In the genomic region with DNA sequence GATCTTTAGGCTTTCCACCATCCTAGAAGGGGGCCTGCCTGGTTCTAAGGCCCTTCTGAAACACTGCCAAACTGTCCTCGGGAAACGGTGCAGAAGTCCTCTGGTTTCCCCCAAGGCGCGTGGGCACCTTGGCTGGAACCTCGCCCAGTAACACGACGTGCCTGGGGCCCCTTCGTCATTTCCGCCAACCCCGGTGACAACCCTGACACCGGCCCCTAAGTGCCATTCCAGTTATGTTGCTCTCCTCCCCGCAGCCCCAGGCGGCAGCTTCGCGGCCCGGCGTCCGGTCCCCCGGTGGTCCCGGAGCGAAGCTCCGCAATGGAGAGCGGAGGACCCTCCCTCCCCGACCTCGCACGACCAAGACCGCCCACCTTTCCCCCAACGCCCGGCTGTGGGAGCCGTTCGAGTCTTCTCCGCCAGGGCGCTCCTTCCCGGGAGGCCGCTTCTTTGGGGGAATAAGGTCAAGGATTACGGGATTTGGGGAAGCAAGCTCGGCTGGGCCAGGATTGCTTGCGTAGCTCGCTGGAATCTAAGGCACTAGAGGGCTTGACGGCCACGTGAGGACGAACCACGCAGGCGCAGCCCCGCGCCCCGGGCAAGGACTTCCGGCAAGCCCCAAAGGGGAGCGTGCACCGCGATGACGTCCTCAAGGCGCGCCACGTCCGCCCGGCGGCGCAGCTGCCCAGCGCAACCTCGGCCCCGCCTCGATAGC, we compare ENCODE assay signal across 8 cellular contexts. TPM values are rescaled to one million over a fixed set of nuclear protein-coding genes. Genes with fewer than 3 reads are reported as not detected.
DNase-seq lines count a peak whose midpoint lies in the region; ATAC-seq and TF ChIP-seq lines count a peak whose summit lies in the region.

No MANE protein-coding gene starts in this region.

- H4K8ac ChIP-seq in trophoblast cell (ENCODE audit: low read depth, low read length): peak overlapping the region; percentile 92

- H3K27ac ChIP-seq in SU-DHL-6 (ENCODE audit: low read depth, low read length) (peak overlapping the region; percentile 83), heart left ventricle (peak overlapping the region; percentile 95 to 100 (median 99)), trophoblast cell (ENCODE audit: low read depth, low read length) (peak overlapping the region; percentile 97), transverse colon (peak overlapping the region; percentile 94 to 100 (median 99))

- intact Hi-C loops in heart left ventricle (cut with DNase I) (loop anchor here in 8 of 10 donors (1.0 to 10.0 kb wide), 8 partner anchors 12 to 302 kb away; a partner anchor contains a TSS), transverse colon (cut with DNase I; ENCODE audit: low total_unique reads) (loop anchor here (10.0 kb wide), 2 partner anchors 52 to 102 kb away; a partner anchor contains a TSS)

- in situ Hi-C loops in transverse colon (cut with MboI; ENCODE audit: low pct_ligation_motif_present in 1 of 4, low pct_unique_long_range_greater_than_20kb in 1 of 4, low sequenced_read_pairs in 3 of 4): no loop called here

- no peak overlapping the region for H2BK12ac ChIP-seq in trophoblast cell (ENCODE audit: low read length)

- H3K79me1 ChIP-seq in trophoblast cell (ENCODE audit: low read length): peaks cover 15% of the 10 kb centered on the region

- H3K4me1 ChIP-seq in adipocyte (ENCODE audit: control insufficient read depth, insufficient read depth, low read length): peaks cover 35% of the 10 kb centered on the region
- peaks cover 8 to 59% (median 49%) of the 10 kb centered on the region in 12 donors for H3K4me1 ChIP-seq in heart left ventricle
- H3K4me1 ChIP-seq in trophoblast cell (ENCODE audit: control insufficient read depth in 1 of 2, insufficient read depth in 2 of 2, low read length in 2 of 2): peaks cover 6 to 13% of the 10 kb centered on the region in 2 experiments
- H3K4me1 ChIP-seq in transverse colon: peaks cover 24 to 51% (median 42%) of the 10 kb centered on the region in 4 donors

- H3F3A ChIP-seq in SU-DHL-6 (ENCODE audit: insufficient read depth): peaks cover 6% of the 10 kb centered on the region; the same call in 1 of the 2 replicates

- peak overlapping the region; percentile 77 for H2AFZ ChIP-seq in SU-DHL-6 (ENCODE audit: low read depth, low read length, severe bottlenecking)
- H2AFZ ChIP-seq in trophoblast cell (ENCODE audit: insufficient read depth, low read length, poor library complexity): peak overlapping the region; percentile 86

- peak overlapping the region; percentile 95 for H3K9ac ChIP-seq in SU-DHL-6 (ENCODE audit: low read length)
- peak overlapping the region; percentile 100 for H3K9ac ChIP-seq in adipocyte (ENCODE audit: low read length)
- peak overlapping the region; percentile 76 for H3K9ac ChIP-seq in trophoblast cell (ENCODE audit: low read length)

- H3K4ac ChIP-seq in trophoblast cell (ENCODE audit: low read depth, low read length): peak overlapping the region; percentile 77

- H3K27me3 ChIP-seq in SU-DHL-6 (ENCODE audit: low read length): no peaks in the 10 kb centered on the region
- no peaks in the 10 kb centered on the region for H3K27me3 ChIP-seq in adipocyte (replicated peaks; ENCODE audit: control insufficient read depth, insufficient read depth, low read length)
- H3K27me3 ChIP-seq in heart left ventricle: no peaks in the 10 kb centered on the region
- H3K27me3 ChIP-seq in trophoblast cell (ENCODE audit: insufficient read depth, low read length): no peaks in the 10 kb centered on the region
- H3K27me3 ChIP-seq in transverse colon: no peaks in the 10 kb centered on the region

- 0 to 1% (median 0%) methylated on average over 20 to 63 of the region's 63 CpGs for WGBS in heart left ventricle, 4 donors
- no CpG with 5 or more reads among the region's 63 CpGs for WGBS in trophoblast cell (ENCODE audit: extremely low coverage, insufficient coverage, insufficient read length)
- 1% methylated on average over 37 of the region's 63 CpGs; no CpG with 5 or more reads in 1 of the 2 donors for WGBS in transverse colon (ENCODE audit: low coverage in 1 of 2), 2 donors

- DNase-seq in GM12865 (ENCODE audit: low read depth) (peak; percentile 99), NCI-H1417 (lab: John Stamatoyannopoulos, UW) (peak; percentile 92 to 98 (median 96)), adipocyte (ENCODE audit: low read depth) (peak; percentile 98), heart left ventricle (peak; percentile 98 to 99 (median 99)), trophoblast cell (peak; percentile 98 to 99), transverse colon (peak; percentile 98)

- peak overlapping the region; percentile 63 for H3K18ac ChIP-seq in trophoblast cell (ENCODE audit: low read length)

- H3K9me3 ChIP-seq in SU-DHL-6 (ENCODE audit: insufficient read depth, low read length) (no peaks in the 10 kb centered on the region), adipocyte (ENCODE audit: control insufficient read depth, low read length) (no peaks in the 10 kb centered on the region), heart left ventricle (no peaks in the 10 kb centered on the region), trophoblast cell (ENCODE audit: insufficient read depth, low read depth, low read length) (no peaks in the 10 kb centered on the region), transverse colon (no peaks in the 10 kb centered on the region)

- peak overlapping the region; percentile 31 for H2AK5ac ChIP-seq in trophoblast cell (ENCODE audit: low read length)

- H3K4me2 ChIP-seq in SU-DHL-6 (ENCODE audit: low read depth, low read length, poor library complexity, severe bottlenecking) (peak overlapping the region; percentile 81), trophoblast cell (ENCODE audit: low read length) (peak overlapping the region; percentile 96)

- H3K4me3 ChIP-seq in GM12865 (ENCODE audit: low read depth, low read length): peak overlapping the region; percentile 90
- peak overlapping the region; percentile 88 for H3K4me3 ChIP-seq in SU-DHL-6 (ENCODE audit: insufficient read depth, low read length, poor library complexity, severe bottlenecking)
- H3K4me3 ChIP-seq in adipocyte (ENCODE audit: low read length): peak overlapping the region; percentile 87
- H3K4me3 ChIP-seq in heart left ventricle: peak overlapping the region; percentile 52 to 98 (median 82)
- H3K4me3 ChIP-seq in trophoblast cell (ENCODE audit: low read depth, low read length): peak overlapping the region; percentile 92
- H3K4me3 ChIP-seq in transverse colon: peak overlapping the region; percentile 52 to 87 (median 86)

- no peak for TF ChIP-seq CTCF in GM12865 (IDR thresholded peaks at IDR 0.05; ENCODE audit: insufficient read depth, low read depth, low read length, missing control alignments)
- TF ChIP-seq CTCF in SU-DHL-6 (IDR thresholded peaks at IDR 0.05; ENCODE audit: insufficient read depth, low read length, poor library complexity, severe bottlenecking): no peak
- no peak for TF ChIP-seq CTCF in heart left ventricle (IDR thresholded peaks at IDR 0.05)
- peak in 2 of 5 experiments; percentile 24 to 30 for TF ChIP-seq CTCF in transverse colon (IDR thresholded peaks at IDR 0.05)

- TF ChIP-seq POLR2A in heart left ventricle (IDR thresholded peaks at IDR 0.05) (peak in 1 of 2 donors; percentile 69), transverse colon (IDR thresholded peaks at IDR 0.05) (peak; percentile 82)

- peak; percentile 72 for ATAC-seq in HG02759 (IDR thresholded peaks at IDR 0.05; ENCODE audit: unreplicated experiment)
- peak; percentile 79 to 87 (median 84) for ATAC-seq in heart left ventricle

- peak overlapping the region; percentile 99 for H4K91ac ChIP-seq in trophoblast cell (ENCODE audit: low read depth, low read length)

- peak overlapping the region; percentile 94 for H2BK120ac ChIP-seq in trophoblast cell (ENCODE audit: insufficient read depth, low read length, poor library complexity)

- peak overlapping the region; percentile 95 for H4K12ac ChIP-seq in trophoblast cell (ENCODE audit: low read depth, low read length)

- peak; percentile 64 for TF ChIP-seq EP300 in transverse colon (IDR thresholded peaks at IDR 0.05; ENCODE audit: low read depth)

- H2BK5ac ChIP-seq in trophoblast cell (ENCODE audit: low read depth, low read length, poor library complexity): peak overlapping the region; percentile 77

- no peaks in the 10 kb centered on the region for H3K9me2 ChIP-seq in SU-DHL-6 (replicated peaks; ENCODE audit: insufficient read depth, low read length)

- H3K23ac ChIP-seq in trophoblast cell (ENCODE audit: low read length): no peak overlapping the region

- H3K14ac ChIP-seq in trophoblast cell (ENCODE audit: low read length): peak overlapping the region; percentile 88

- no peaks in the 10 kb centered on the region for H4K20me1 ChIP-seq in SU-DHL-6 (ENCODE audit: low read depth, low read length)

- H3K79me2 ChIP-seq in SU-DHL-6 (ENCODE audit: insufficient read depth, low read length): peaks cover 12% of the 10 kb centered on the region
- peaks cover 13% of the 10 kb centered on the region for H3K79me2 ChIP-seq in trophoblast cell (ENCODE audit: control insufficient read depth, insufficient read depth, low read length, poor library complexity)

- no peaks in the 10 kb centered on the region for H3K36me3 ChIP-seq in SU-DHL-6 (ENCODE audit: low read length)
- H3K36me3 ChIP-seq in adipocyte (ENCODE audit: control insufficient read depth, insufficient read depth, low read length, severe bottlenecking): peaks cover 15% of the 10 kb centered on the region
- peaks cover 0 to 28% (median 22%) of the 10 kb centered on the region in 9 donors for H3K36me3 ChIP-seq in heart left ventricle
- peaks cover 15 to 32% of the 10 kb centered on the region in 2 experiments for H3K36me3 ChIP-seq in trophoblast cell (ENCODE audit: control insufficient read depth in 1 of 2, insufficient read depth in 2 of 2, low read length in 2 of 2)
- peaks cover 0 to under 1% (median 0%) of the 10 kb centered on the region in 4 donors for H3K36me3 ChIP-seq in transverse colon

RNA-seq across cellular contexts. Expression of a gene that starts 0.6 kb away (rescaled TPM):
- total RNA-seq in heart left ventricle (100 to 1,000 TPM; 132 to 247 (median 158) TPM), transverse colon (100 to 1,000 TPM; 151 to 309 (median 198) TPM)
- polyA plus RNA-seq in heart left ventricle: 100 to 1,000 TPM in 1 of 2 donors, 10 to 100 TPM in 1; 58.2 to 207 TPM
- polyA plus RNA-seq in trophoblast cell (2013): 79.1 and 82.8 TPM in 2 replicates

RNA-seq across cellular contexts. Expression of a gene that starts 29.0 kb away (rescaled TPM):
- 10 to 100 TPM; 44.0 to 65.4 (median 55.6) TPM for total RNA-seq in heart left ventricle
- 10 to 100 TPM; 83.3 to 99.3 TPM for polyA plus RNA-seq in heart left ventricle
- polyA plus RNA-seq in trophoblast cell (2013): 39.2 and 40.8 TPM in 2 replicates
- 10 to 100 TPM; 31.0 to 57.1 (median 33.9) TPM for total RNA-seq in transverse colon

RNA-seq across cellular contexts. Expression of a gene that starts 30.9 kb away (rescaled TPM):
- total RNA-seq in heart left ventricle (under 1 TPM in 7 of 9 donors, not detected in 2; 0.07 to 0.35 (median 0.20) TPM), transverse colon (1 to 10 TPM; 2.3 to 8.4 (median 3.1) TPM)
- under 1 TPM; 0.19 to 0.30 TPM for polyA plus RNA-seq in heart left ventricle
- polyA plus RNA-seq in trophoblast cell (2013): 0.22 and 0.40 TPM in 2 replicates

RNA-seq across cellular contexts. Expression of a gene that starts 54.1 kb away (rescaled TPM):
- total RNA-seq in heart left ventricle (1 to 10 TPM in 2 of 9 donors, under 1 TPM in 5, not detected in 2; 0.10 to 1.6 (median 0.36) TPM), transverse colon (10 to 100 TPM; 14.8 to 89.0 (median 16.6) TPM)
- polyA plus RNA-seq in heart left ventricle: under 1 TPM; 0.32 to 0.53 TPM
- polyA plus RNA-seq in trophoblast cell (2013): 2.2 and 2.6 TPM in 2 replicates

RNA-seq across cellular contexts. Expression of a gene that starts 54.4 kb away (rescaled TPM):
- total RNA-seq in heart left ventricle (10 to 100 TPM in 1 of 9 donors, 1 to 10 TPM in 8; 1.1 to 15.5 (median 3.3) TPM), transverse colon (100 to 1,000 TPM; 131 to 247 (median 213) TPM)
- polyA plus RNA-seq in heart left ventricle: 10 to 100 TPM in 1 of 2 donors, 1 to 10 TPM in 1; 5.7 to 12.5 TPM
- polyA plus RNA-seq in trophoblast cell (2013): 41.3 and 45.5 TPM in 2 replicates

Comparison
In these comparisons a context has a peak if more than half of its experiments do, and no peak if none do; other contexts are left out.
1. Peak in every context shown above with its lines: DNase-seq, ATAC-seq, H3K4me3 ChIP-seq and H3K27ac ChIP-seq.